ENCODE assay signal across 15 cellular contexts in genomic region chr7:3039787-3040186, GRCh38. TPM values are rescaled to one million over a fixed set of nuclear protein-coding genes. Genes with fewer than 3 reads are reported as not detected.
DNase-seq lines count a peak whose midpoint lies in the region; ATAC-seq and TF ChIP-seq lines count a peak whose summit lies in the region.
"Had no signal": no experiment of that assay in that cellular context is flagged by ENCODE, and none has a peak within 500 bp of the region (broad histone marks: within the 10 kb centered on the region; RNA-seq: fewer than 3 reads in every experiment).

No MANE protein-coding gene starts in this region.

- H3K4me1 ChIP-seq in SJCRH30, result no peaks in the 10 kb centered on the region
- H3K4me1 ChIP-seq in lower lobe of right lung, result no peaks in the 10 kb centered on the region
- H3K4me1 ChIP-seq: breast epithelium, Caco-2, pancreas had no signal

- no peaks in the 10 kb centered on the region for H3K9me3 ChIP-seq in SJCRH30 (replicated peaks)
- H3K9me3 ChIP-seq in lower lobe of right lung, result no peaks in the 10 kb centered on the region
- H3K9me3 ChIP-seq: breast epithelium, Caco-2, pancreas had no signal

- H3K27ac ChIP-seq in SJCRH30 (no peak overlapping the region), lower lobe of right lung (no peak overlapping the region)
- H3K27ac ChIP-seq: breast epithelium, pancreas had no signal

- H3K27me3 Mint-ChIP-seq in activated T-helper 2 cell treated with anti-CD3 and anti-CD28 coated beads, Interferon-gamma antibody, Interleukin-2, Interleukin-4, amounts not matched to agents 10 μg/mL and 5 μg/mL and 100 μg/mL, durations not matched to agents 14 hours and 24 hours and 36 hours (ENCODE audit: low read depth), result no peaks in the 10 kb centered on the region
- no peaks in the 10 kb centered on the region for H3K27me3 Mint-ChIP-seq in natural killer cell treated with Interleukin-12 subunit alpha and Interleukin-12 subunit beta and Interleukin-15 and Interleukin-18, amount 100 ng/mL, for 72 hours

- H3K36me3 ChIP-seq in SJCRH30, result no peaks in the 10 kb centered on the region
- H3K36me3 ChIP-seq in lower lobe of right lung, result no peaks in the 10 kb centered on the region
- H3K36me3 ChIP-seq: breast epithelium, pancreas had no signal

- peak; percentile 48 for DNase-seq in activated CD8-positive, alpha-beta memory T cell treated with anti-CD3 and anti-CD28 coated beads, Interleukin-2, amount 50 U/mL, for 48 hours
- no peak for DNase-seq in activated CD8-positive, alpha-beta memory T cell treated with anti-CD3 and anti-CD28 coated beads, Interleukin-2, amount 50 U/mL, for 4 hours
- no peak for DNase-seq in activated T-helper 2 cell treated with anti-CD3 and anti-CD28 coated beads, Interferon-gamma antibody, Interleukin-2, Interleukin-4, amounts not matched to agents 10 μg/mL and 5 μg/mL and 100 μg/mL, durations not matched to agents 14 hours and 24 hours and 36 hours (ENCODE audit: low spot score)
- DNase-seq in natural killer cell treated with Interleukin-12 subunit alpha and Interleukin-12 subunit beta and Interleukin-15 and Interleukin-18, amount 100 ng/mL, for 72 hours (ENCODE audit: low spot score), result peak; percentile 16
- no peak for DNase-seq in SJCRH30
- no peak for DNase-seq in iPS-NIHi11 (ENCODE audit: low spot score)
- no peak for DNase-seq in lower lobe of right lung
- DNase-seq: Caco-2; effector CD4-positive, alpha-beta T cell; left colon; NCI-H69 had no signal

- peak; percentile 26 for ATAC-seq in GM18511 (IDR thresholded peaks at IDR 0.05; ENCODE audit: unreplicated experiment)
- no peak for ATAC-seq in natural killer cell treated with Interleukin-12 subunit alpha and Interleukin-12 subunit beta and Interleukin-15 and Interleukin-18, amount 100 ng/mL, for 72 hours
- ATAC-seq in lower lobe of right lung, result no peak
- ATAC-seq: left colon, Panc1, pancreas had no signal

- peak overlapping the region; percentile 67 for H3K27ac Mint-ChIP-seq in activated T-helper 2 cell treated with anti-CD3 and anti-CD28 coated beads, Interferon-gamma antibody, Interleukin-2, Interleukin-4, amounts not matched to agents 10 μg/mL and 5 μg/mL and 100 μg/mL, durations not matched to agents 14 hours and 24 hours and 36 hours
- H3K27ac Mint-ChIP-seq in natural killer cell treated with Interleukin-12 subunit alpha and Interleukin-12 subunit beta and Interleukin-15 and Interleukin-18, amount 100 ng/mL, for 72 hours, result peak overlapping the region; percentile 79 to 80

- peak overlapping the region; percentile 66 for H3K4me3 Mint-ChIP-seq in activated T-helper 2 cell treated with anti-CD3 and anti-CD28 coated beads, Interferon-gamma antibody, Interleukin-2, Interleukin-4, amounts not matched to agents 10 μg/mL and 5 μg/mL and 100 μg/mL, durations not matched to agents 14 hours and 24 hours and 36 hours (ENCODE audit: low read depth)
- peak overlapping the region; percentile 57 for H3K4me3 Mint-ChIP-seq in natural killer cell treated with Interleukin-12 subunit alpha and Interleukin-12 subunit beta and Interleukin-15 and Interleukin-18, amount 100 ng/mL, for 72 hours

- peaks cover 47% of the 10 kb centered on the region for H3K36me3 Mint-ChIP-seq in activated T-helper 2 cell treated with anti-CD3 and anti-CD28 coated beads, Interferon-gamma antibody, Interleukin-2, Interleukin-4, amounts not matched to agents 10 μg/mL and 5 μg/mL and 100 μg/mL, durations not matched to agents 14 hours and 24 hours and 36 hours (ENCODE audit: low read depth)
- H3K36me3 Mint-ChIP-seq in natural killer cell treated with Interleukin-12 subunit alpha and Interleukin-12 subunit beta and Interleukin-15 and Interleukin-18, amount 100 ng/mL, for 72 hours, result no peaks in the 10 kb centered on the region

- H3K4me3 ChIP-seq in SJCRH30 (no peak overlapping the region), lower lobe of right lung (no peak overlapping the region)
- H3K4me3 ChIP-seq: breast epithelium, pancreas had no signal

- no peaks in the 10 kb centered on the region for H3K9me3 Mint-ChIP-seq in activated T-helper 2 cell treated with anti-CD3 and anti-CD28 coated beads, Interferon-gamma antibody, Interleukin-2, Interleukin-4, amounts not matched to agents 10 μg/mL and 5 μg/mL and 100 μg/mL, durations not matched to agents 14 hours and 24 hours and 36 hours
- no peaks in the 10 kb centered on the region for H3K9me3 Mint-ChIP-seq in natural killer cell treated with Interleukin-12 subunit alpha and Interleukin-12 subunit beta and Interleukin-15 and Interleukin-18, amount 100 ng/mL, for 72 hours

- intact Hi-C loops in activated T-helper 2 cell treated with anti-CD3 and anti-CD28 coated beads, Interferon-gamma antibody, Interleukin-2, Interleukin-4, amounts not matched to agents 10 μg/mL and 5 μg/mL and 100 μg/mL, durations not matched to agents 14 hours and 24 hours and 36 hours (cut with micrococcal nuclease), result loop anchor here (5.0 to 10.0 kb wide), 2 partner anchors 62 to 85 kb away; no protein-coding TSS in a partner anchor
- intact Hi-C loops in lower lobe of right lung (cut with DNase I), result no loop called here

- H3K27me3 ChIP-seq in SJCRH30, result no peaks in the 10 kb centered on the region
- peaks cover 22% of the 10 kb centered on the region for H3K27me3 ChIP-seq in lower lobe of right lung (ENCODE audit: low read depth)
- H3K27me3 ChIP-seq: pancreas had no signal

- peaks cover 39% of the 10 kb centered on the region for H3K4me1 Mint-ChIP-seq in activated T-helper 2 cell treated with anti-CD3 and anti-CD28 coated beads, Interferon-gamma antibody, Interleukin-2, Interleukin-4, amounts not matched to agents 10 μg/mL and 5 μg/mL and 100 μg/mL, durations not matched to agents 14 hours and 24 hours and 36 hours (ENCODE audit: low read depth)
- H3K4me1 Mint-ChIP-seq in natural killer cell treated with Interleukin-12 subunit alpha and Interleukin-12 subunit beta and Interleukin-15 and Interleukin-18, amount 100 ng/mL, for 72 hours (ENCODE audit: low read depth in 2 of 2), result peaks cover 48 to 59% of the 10 kb centered on the region in 2 donors

- no peak for TF ChIP-seq CTCF in lower lobe of right lung (IDR thresholded peaks at IDR 0.05)

RNA-seq across cellular contexts. Expression of gene CARD11, which starts 3.9 kb away (rescaled TPM):
- total RNA-seq in activated T-helper 2 cell treated with anti-CD3 and anti-CD28 coated beads, Interferon-gamma antibody, Interleukin-2, Interleukin-4, amounts not matched to agents 10 μg/mL and 5 μg/mL and 100 μg/mL, durations not matched to agents 14 hours and 24 hours and 36 hours, result 72.8 and 74.1 TPM in 2 replicates
- 10 to 100 TPM; 79.3 to 80.8 TPM for total RNA-seq in natural killer cell treated with Interleukin-12 subunit alpha and Interleukin-12 subunit beta and Interleukin-15 and Interleukin-18, amount 100 ng/mL, for 72 hours
- not detected in 2 replicates for total RNA-seq in SJCRH30 (2014; rRNA removed; shearing (Covaris generic))
- 5.7 TPM for total RNA-seq in lower lobe of right lung

Comparison
In these comparisons a context has a peak if more than half of its experiments do, and no peak if none do; other contexts are left out.
1. DNase-seq: peak in activated CD8-positive, alpha-beta memory T cell treated with anti-CD3 and anti-CD28 coated beads, Interleukin-2, amount 50 U/mL, for 48 hours (single experiment) and natural killer cell treated with Interleukin-12 subunit alpha and Interleukin-12 subunit beta and Interleukin-15 and Interleukin-18, amount 100 ng/mL, for 72 hours (single experiment); none in activated CD8-positive, alpha-beta memory T cell treated with anti-CD3 and anti-CD28 coated beads, Interleukin-2, amount 50 U/mL, for 4 hours (single experiment), activated T-helper 2 cell treated with anti-CD3 and anti-CD28 coated beads, Interferon-gamma antibody, Interleukin-2, Interleukin-4, amounts not matched to agents 10 μg/mL and 5 μg/mL and 100 μg/mL, durations not matched to agents 14 hours and 24 hours and 36 hours (single experiment), SJCRH30 (0 of 2), iPS-NIHi11 (single experiment) and lower lobe of right lung (single experiment).
2. RNA of gene CARD11, which starts 3.9 kb away (total RNA-seq): 79.3 to 80.8 TPM in natural killer cell treated with Interleukin-12 subunit alpha and Interleukin-12 subunit beta and Interleukin-15 and Interleukin-18, amount 100 ng/mL, for 72 hours and 72.8 to 74.1 TPM in activated T-helper 2 cell treated with anti-CD3 and anti-CD28 coated beads, Interferon-gamma antibody, Interleukin-2, Interleukin-4, amounts not matched to agents 10 μg/mL and 5 μg/mL and 100 μg/mL, durations not matched to agents 14 hours and 24 hours and 36 hours; 5.7 TPM in lower lobe of right lung (single experiment) and not detected in SJCRH30; every median in the first group is over 10 times any median in the second.